In genomic region chr4:1991596-1992434, GRCh38 we compare ENCODE assay signal across 19 cellular contexts. TPM values are rescaled to one million over a fixed set of nuclear protein-coding genes. Genes with fewer than 3 reads are reported as not detected.
DNase-seq lines count a peak whose midpoint lies in the region; ATAC-seq and TF ChIP-seq lines count a peak whose summit lies in the region.
"Had no signal": no experiment of that assay in that cellular context is flagged by ENCODE, and none has a peak within 500 bp of the region (broad histone marks: within the 10 kb centered on the region; RNA-seq: fewer than 3 reads in every experiment).

No MANE protein-coding gene starts in this region.

- peaks cover 47% of the 10 kb centered on the region for H3K79me1 ChIP-seq in mesenchymal stem cell (replicated peaks; ENCODE audit: low read length, poor library complexity, severe bottlenecking)

- no peak overlapping the region for H3K27ac Mint-ChIP-seq in activated naive CD8-positive, alpha-beta T cell treated with anti-CD3 and anti-CD28 coated beads, Interleukin-2, amount 50 U/mL, for 24 hours
- no peak overlapping the region for H3K27ac Mint-ChIP-seq in activated naive CD8-positive, alpha-beta T cell treated with anti-CD3 and anti-CD28 coated beads for 36 hours
- H3K27ac Mint-ChIP-seq: CD4-positive, alpha-beta T cell; stimulated activated effector memory CD8-positive, alpha-beta T cell treated with anti-CD3 and anti-CD28 coated beads, Interleukin-12 subunit alpha, Interleukin-12 subunit beta, amount 100 ng/mL, for 72 hours; T-helper 17 cell had no signal

- H3K36me3 ChIP-seq in breast epithelium (no peaks in the 10 kb centered on the region), mesenchymal stem cell (ENCODE audit: control insufficient read depth in 1 of 2, insufficient read depth in 2 of 2, low read depth in 1 of 2, low read length in 2 of 2) (peaks cover 30 to 58% of the 10 kb centered on the region in 2 experiments), HAP-1 (replicated peaks) (peaks cover 22% of the 10 kb centered on the region), transverse colon (peaks cover 0 to 32% (median 10%) of the 10 kb centered on the region in 4 donors)

- TF ChIP-seq EP300 in transverse colon (IDR thresholded peaks at IDR 0.05; ENCODE audit: low read depth), result no peak

- no peak overlapping the region for H2BK12ac ChIP-seq in mesenchymal stem cell (ENCODE audit: low read length in 2 of 2)

- H3K27me3 Mint-ChIP-seq in activated naive CD8-positive, alpha-beta T cell treated with anti-CD3 and anti-CD28 coated beads, Interleukin-2, amount 50 U/mL, for 24 hours, result no peaks in the 10 kb centered on the region
- no peaks in the 10 kb centered on the region for H3K27me3 Mint-ChIP-seq in activated naive CD8-positive, alpha-beta T cell treated with anti-CD3 and anti-CD28 coated beads for 36 hours
- H3K27me3 Mint-ChIP-seq: CD4-positive, alpha-beta T cell; T-helper 17 cell had no signal

- no peak overlapping the region for H2AFZ ChIP-seq in mesenchymal stem cell (ENCODE audit: low read depth, low read length)

- peaks cover 23% of the 10 kb centered on the region for H3K36me3 Mint-ChIP-seq in activated naive CD8-positive, alpha-beta T cell treated with anti-CD3 and anti-CD28 coated beads, Interleukin-2, amount 50 U/mL, for 24 hours (ENCODE audit: low read depth)
- peaks cover 21% of the 10 kb centered on the region for H3K36me3 Mint-ChIP-seq in activated naive CD8-positive, alpha-beta T cell treated with anti-CD3 and anti-CD28 coated beads for 36 hours

- WGBS in mesenchymal stem cell, result 97% methylated on average over 35 of the region's 37 CpGs
- 80 to 92% methylated on average over 1 to 37 of the region's 37 CpGs for WGBS in transverse colon (ENCODE audit: low coverage in 1 of 2), 2 donors

- no peak overlapping the region for H2BK120ac ChIP-seq in mesenchymal stem cell (ENCODE audit: low read depth, low read length)

- no peak overlapping the region for H4K91ac ChIP-seq in mesenchymal stem cell (ENCODE audit: low read length)

- H3K14ac ChIP-seq in mesenchymal stem cell (ENCODE audit: low read length in 2 of 2), result no peak overlapping the region

- H3K9me3 ChIP-seq in breast epithelium, result no peaks in the 10 kb centered on the region
- peaks cover 3% of the 10 kb centered on the region for H3K9me3 ChIP-seq in mesenchymal stem cell (ENCODE audit: control insufficient read depth, low read length)
- H3K9me3 ChIP-seq in HAP-1, result no peaks in the 10 kb centered on the region
- peaks cover 0 to under 1% of the 10 kb centered on the region in 2 donors for H3K9me3 ChIP-seq in transverse colon
- H3K9me3 ChIP-seq: vagina had no signal

- H3K9ac ChIP-seq in mesenchymal stem cell (ENCODE audit: low read length), result no peak overlapping the region

- TF ChIP-seq POLR2A in breast epithelium (IDR thresholded peaks at IDR 0.05) (no peak), transverse colon (IDR thresholded peaks at IDR 0.05) (no peak)

- H4K8ac ChIP-seq in mesenchymal stem cell (ENCODE audit: low read length), result peak overlapping the region; percentile 20

- H3K4me3 ChIP-seq in breast epithelium, result peak overlapping the region in 2 of 3 donors; percentile 38 to 59
- H3K4me3 ChIP-seq in mesenchymal stem cell (ENCODE audit: insufficient read depth in 1 of 2, low read depth in 1 of 2, low read length in 2 of 2), result no peak overlapping the region
- H3K4me3 ChIP-seq in HAP-1, result no peak overlapping the region
- H3K4me3 ChIP-seq in transverse colon, result no peak overlapping the region
- H3K4me3 ChIP-seq: vagina had no signal

- in situ Hi-C loops in HAP-1 (cut with MboI; ENCODE audit: low sequenced_read_pairs) (no loop called here), transverse colon (cut with MboI; ENCODE audit: low pct_ligation_motif_present in 1 of 4, low pct_unique_long_range_greater_than_20kb in 1 of 4, low sequenced_read_pairs in 3 of 4) (no loop called here)

- no peak overlapping the region for H3K4ac ChIP-seq in mesenchymal stem cell (ENCODE audit: low read depth in 1 of 2, low read length in 2 of 2)

- H3K18ac ChIP-seq in mesenchymal stem cell (ENCODE audit: low read depth in 1 of 2, low read length in 2 of 2), result no peak overlapping the region

- intact Hi-C loops in breast epithelium (cut with DNase I; ENCODE audit: low total_unique reads) (no loop called here), transverse colon (cut with DNase I; ENCODE audit: low total_unique reads) (no loop called here)

- no peak overlapping the region for H3K23ac ChIP-seq in mesenchymal stem cell (ENCODE audit: low read length in 2 of 2)

- peak; percentile 26 for ATAC-seq in activated naive CD8-positive, alpha-beta T cell treated with anti-CD3 and anti-CD28 coated beads, Interleukin-2, amount 50 U/mL, for 24 hours
- ATAC-seq: stimulated activated effector memory CD8-positive, alpha-beta T cell treated with anti-CD3 and anti-CD28 coated beads, Interleukin-12 subunit alpha, Interleukin-12 subunit beta, amount 100 ng/mL, for 72 hours; T-helper 17 cell had no signal

- H3K9me3 Mint-ChIP-seq in activated naive CD8-positive, alpha-beta T cell treated with anti-CD3 and anti-CD28 coated beads, Interleukin-2, amount 50 U/mL, for 24 hours, result peaks cover under 1% of the 10 kb centered on the region
- peaks cover 7% of the 10 kb centered on the region for H3K9me3 Mint-ChIP-seq in activated naive CD8-positive, alpha-beta T cell treated with anti-CD3 and anti-CD28 coated beads for 36 hours
- H3K9me3 Mint-ChIP-seq: CD4-positive, alpha-beta T cell; stimulated activated effector memory CD8-positive, alpha-beta T cell treated with anti-CD3 and anti-CD28 coated beads, Interleukin-12 subunit alpha, Interleukin-12 subunit beta, amount 100 ng/mL, for 72 hours had no signal

- no peak overlapping the region for H2BK5ac ChIP-seq in mesenchymal stem cell (ENCODE audit: low read depth, low read length, poor library complexity, severe bottlenecking)

- no peaks in the 10 kb centered on the region for H3K4me1 ChIP-seq in breast epithelium
- peaks cover 4% of the 10 kb centered on the region for H3K4me1 ChIP-seq in mesenchymal stem cell (ENCODE audit: control insufficient read depth, insufficient read depth, low read depth, low read length)
- H3K4me1 ChIP-seq in HAP-1, result no peaks in the 10 kb centered on the region
- no peaks in the 10 kb centered on the region for H3K4me1 ChIP-seq in transverse colon

- TF ChIP-seq CTCF in breast epithelium (IDR thresholded peaks at IDR 0.05), result no peak
- TF ChIP-seq CTCF in transverse colon (IDR thresholded peaks at IDR 0.05), result no peak

- H3K27ac ChIP-seq in breast epithelium, result peak overlapping the region; percentile 80 to 81
- no peak overlapping the region for H3K27ac ChIP-seq in mesenchymal stem cell (ENCODE audit: low read length, poor library complexity, severe bottlenecking)
- peak overlapping the region; percentile 25 for H3K27ac ChIP-seq in temporal lobe (ENCODE audit: low read depth, low read length)
- no peak overlapping the region for H3K27ac ChIP-seq in transverse colon
- H3K27ac ChIP-seq: vagina had no signal

- H3K4me3 Mint-ChIP-seq in activated naive CD8-positive, alpha-beta T cell treated with anti-CD3 and anti-CD28 coated beads, Interleukin-2, amount 50 U/mL, for 24 hours, result no peak overlapping the region
- no peak overlapping the region for H3K4me3 Mint-ChIP-seq in activated naive CD8-positive, alpha-beta T cell treated with anti-CD3 and anti-CD28 coated beads for 36 hours
- H3K4me3 Mint-ChIP-seq: CD4-positive, alpha-beta T cell; stimulated activated effector memory CD8-positive, alpha-beta T cell treated with anti-CD3 and anti-CD28 coated beads, Interleukin-12 subunit alpha, Interleukin-12 subunit beta, amount 100 ng/mL, for 72 hours; T-helper 17 cell had no signal

- no peak for DNase-seq in activated naive CD8-positive, alpha-beta T cell treated with anti-CD3 and anti-CD28 coated beads, Interleukin-2, amount 50 U/mL, for 24 hours
- no peak for DNase-seq in activated naive CD8-positive, alpha-beta T cell treated with anti-CD3 and anti-CD28 coated beads for 36 hours
- DNase-seq in breast epithelium (ENCODE audit: low spot score in 2 of 2) (peak in 1 of 2 donors; percentile 64), mesenchymal stem cell (no peak), HAP-1 (ENCODE audit: low spot score in 2 of 2) (no peak), transverse colon (no peak), HuH-7.5 (ENCODE audit: low spot score) (no peak)
- DNase-seq: CD4-positive, alpha-beta T cell; dermis blood vessel endothelial cell; DMS79 treated with DMSO at 0.1 percent for 48 hours; KG1; NCI-H1105 treated with DMSO at 0.1 percent for 48 hours; NK-92 treated with Interleukin-12 subunit alpha and Interleukin-12 subunit beta, amount 100 ng/mL, for 24 hours; SHP77; small intestine; T-helper 17 cell had no signal

- peaks cover 3% of the 10 kb centered on the region for H3K4me1 Mint-ChIP-seq in activated naive CD8-positive, alpha-beta T cell treated with anti-CD3 and anti-CD28 coated beads, Interleukin-2, amount 50 U/mL, for 24 hours
- H3K4me1 Mint-ChIP-seq in activated naive CD8-positive, alpha-beta T cell treated with anti-CD3 and anti-CD28 coated beads for 36 hours, result peaks cover 8% of the 10 kb centered on the region

- H2AK5ac ChIP-seq in mesenchymal stem cell (ENCODE audit: low read length, severe bottlenecking), result no peak overlapping the region

- no peak overlapping the region for H3K4me2 ChIP-seq in mesenchymal stem cell (ENCODE audit: low read length, poor library complexity, severe bottlenecking)

- H3K27me3 ChIP-seq in breast epithelium (no peaks in the 10 kb centered on the region), mesenchymal stem cell (ENCODE audit: control insufficient read depth in 1 of 2, insufficient read depth in 1 of 2, low read length in 2 of 2) (no peaks in the 10 kb centered on the region), HAP-1 (ENCODE audit: low read depth) (no peaks in the 10 kb centered on the region), transverse colon (no peaks in the 10 kb centered on the region)
- H3K27me3 ChIP-seq: vagina had no signal

- H2BK15ac ChIP-seq in mesenchymal stem cell (ENCODE audit: low read depth, poor library complexity, severe bottlenecking), result peak overlapping the region; percentile 41

RNA-seq across cellular contexts. Expression of gene NELFA, which starts 17.0 kb away (rescaled TPM):
- 10 to 100 TPM; 44.8 to 46.2 TPM for total RNA-seq in activated naive CD8-positive, alpha-beta T cell treated with anti-CD3 and anti-CD28 coated beads for 36 hours
- total RNA-seq in breast epithelium (10 to 100 TPM; 14.1 to 22.0 (median 18.4) TPM), temporal lobe (12.3 TPM), transverse colon (10 to 100 TPM; 22.0 to 80.4 (median 31.8) TPM)
- 14.9 TPM for polyA plus RNA-seq in mesenchymal stem cell (2013, experiment 1 of 2)
- polyA plus RNA-seq in mesenchymal stem cell (2013, experiment 2 of 2), result 15.1 TPM

Comparison
In these comparisons a context has a peak if more than half of its experiments do, and no peak if none do; other contexts are left out.
1. H3K27ac ChIP-seq: peak in breast epithelium (2 of 2) and temporal lobe (single experiment); none in mesenchymal stem cell (single experiment) and transverse colon (0 of 4).
2. H3K4me3 ChIP-seq: peak in breast epithelium (2 of 3); none in mesenchymal stem cell (0 of 2), HAP-1 (single experiment) and transverse colon (0 of 4).